In the genomic region with DNA sequence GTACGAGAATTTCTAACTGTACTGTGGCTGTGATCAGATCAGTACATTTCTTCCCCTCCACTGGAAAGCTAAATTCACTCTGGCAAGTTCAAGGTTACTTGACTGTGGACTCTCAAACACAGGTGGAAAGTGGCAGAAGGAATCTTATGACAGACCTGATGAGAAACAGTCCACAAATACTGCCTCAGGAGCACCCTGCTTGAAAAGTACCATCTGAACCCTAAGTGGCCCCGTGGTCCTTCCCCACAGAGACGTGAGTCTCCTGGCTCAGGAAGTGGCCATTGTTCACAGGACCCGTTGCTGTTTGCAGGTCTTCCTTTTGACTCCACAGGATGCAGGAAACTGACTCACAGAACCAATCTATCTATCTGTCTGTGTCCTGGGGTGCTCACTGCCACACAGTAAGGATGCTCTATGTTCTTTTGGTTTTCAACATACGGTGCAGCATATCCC, we compare ENCODE assay signal across 11 cellular contexts. TPM values are rescaled to one million over a fixed set of nuclear protein-coding genes. Genes with fewer than 3 reads are reported as not detected.
DNase-seq lines count a peak whose midpoint lies in the region; ATAC-seq lines count a peak whose summit lies in the region.
"Had no signal": no experiment of that assay in that cellular context is flagged by ENCODE, and none has a peak within 500 bp of the region (broad histone marks: within the 10 kb centered on the region; RNA-seq: fewer than 3 reads in every experiment).

No MANE protein-coding gene starts in this region.

- H3K27ac ChIP-seq in HUES64 (ENCODE audit: low read depth, low read length): peak overlapping the region; percentile 66; the same call in 1 of the 2 replicates

- intact Hi-C loops in head of caudate nucleus (cut with DNase I): no loop called here

- no peaks in the 10 kb centered on the region for H3K36me3 Mint-ChIP-seq in activated naive CD8-positive, alpha-beta T cell treated with anti-CD3 and anti-CD28 coated beads for 36 hours

- no peaks in the 10 kb centered on the region for H3K27me3 ChIP-seq in HUES64 (ENCODE audit: insufficient read depth, low read length)
- H3K27me3 ChIP-seq: suprapubic skin had no signal

- peak; percentile 2 for ATAC-seq in left lobe of liver
- ATAC-seq in GM18519 (IDR thresholded peaks at IDR 0.05; ENCODE audit: low FRiP score, unreplicated experiment): no peak
- ATAC-seq in GM21528 (IDR thresholded peaks at IDR 0.05; ENCODE audit: low FRiP score, unreplicated experiment): no peak

- no peak overlapping the region for H3K27ac Mint-ChIP-seq in activated naive CD8-positive, alpha-beta T cell treated with anti-CD3 and anti-CD28 coated beads for 36 hours

- DNase-seq in ELR (ENCODE audit: low read depth) (peak; percentile 80), left lobe of liver (ENCODE audit: low spot score) (no peak), head of caudate nucleus (no peak), NCI-H1436 (lab: John Stamatoyannopoulos, UW) (no peak)
- peak; percentile 4 for DNase-seq in activated naive CD8-positive, alpha-beta T cell treated with anti-CD3 and anti-CD28 coated beads for 36 hours
- DNase-seq: aorta, foreskin fibroblast had no signal

- WGBS in HUES64: 48% methylated on average over 5 of the region's 5 CpGs

- peaks cover 4% of the 10 kb centered on the region for H3K4me1 Mint-ChIP-seq in activated naive CD8-positive, alpha-beta T cell treated with anti-CD3 and anti-CD28 coated beads for 36 hours

- peaks cover 28% of the 10 kb centered on the region for H3K4me1 ChIP-seq in HUES64 (ENCODE audit: insufficient read depth, low read length)

- H3K9me3 Mint-ChIP-seq in activated naive CD8-positive, alpha-beta T cell treated with anti-CD3 and anti-CD28 coated beads for 36 hours: no peaks in the 10 kb centered on the region

- peaks cover 21% of the 10 kb centered on the region for H3K27me3 Mint-ChIP-seq in activated naive CD8-positive, alpha-beta T cell treated with anti-CD3 and anti-CD28 coated beads for 36 hours

- H3K9ac ChIP-seq in HUES64 (ENCODE audit: low read depth, low read length): no peak overlapping the region

- H3K4me3 ChIP-seq in HUES64 (ENCODE audit: low read length): no peak overlapping the region
- H3K4me3 ChIP-seq: suprapubic skin had no signal

- no peaks in the 10 kb centered on the region for H3K36me3 ChIP-seq in HUES64 (ENCODE audit: insufficient read depth, low read length)
- H3K36me3 ChIP-seq: suprapubic skin had no signal

- H3K4me3 Mint-ChIP-seq in activated naive CD8-positive, alpha-beta T cell treated with anti-CD3 and anti-CD28 coated beads for 36 hours: no peak overlapping the region

- H3K9me3 ChIP-seq in HUES64 (ENCODE audit: insufficient read depth, low read depth, low read length): no peaks in the 10 kb centered on the region
- H3K9me3 ChIP-seq: suprapubic skin had no signal

RNA-seq across cellular contexts. Expression of a gene that starts 47.5 kb away (rescaled TPM):
- 14.0 TPM for polyA plus RNA-seq in HUES64 (2013, experiment 1 of 2)
- 18.4 TPM for polyA plus RNA-seq in HUES64 (2013, experiment 2 of 2)
- under 1 TPM; 0.68 to 0.76 TPM for total RNA-seq in activated naive CD8-positive, alpha-beta T cell treated with anti-CD3 and anti-CD28 coated beads for 36 hours
- 59.8 TPM for total RNA-seq in left lobe of liver

Comparison
In these comparisons a context has a peak if more than half of its experiments do, and no peak if none do; other contexts are left out.
1. DNase-seq: peak in ELR (single experiment) and activated naive CD8-positive, alpha-beta T cell treated with anti-CD3 and anti-CD28 coated beads for 36 hours (single experiment); none in left lobe of liver (single experiment), head of caudate nucleus (0 of 42) and NCI-H1436 (single experiment).
2. RNA of a gene that starts 47.5 kb away (total RNA-seq): 59.8 TPM in left lobe of liver (single experiment); 0.68 to 0.76 TPM in activated naive CD8-positive, alpha-beta T cell treated with anti-CD3 and anti-CD28 coated beads for 36 hours; every median in the first group is over 10 times any median in the second.